In the genomic region with DNA sequence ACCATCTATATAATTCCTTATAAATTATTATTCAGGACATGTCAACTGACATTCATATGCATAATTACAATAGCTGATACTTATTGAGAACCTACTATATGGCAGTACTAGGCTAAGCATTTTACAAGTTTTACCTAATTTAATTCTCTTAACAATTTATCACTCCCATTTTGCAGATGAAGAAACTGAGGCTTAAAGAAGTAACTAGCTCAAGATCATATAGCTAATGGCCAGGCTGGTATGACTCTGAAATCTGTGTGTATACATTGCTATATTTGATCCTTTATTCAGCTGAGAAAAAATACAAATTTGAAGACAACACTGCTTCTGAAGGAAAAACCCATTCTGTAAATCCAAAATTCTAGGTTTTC, we compare ENCODE assay signal across 1 cellular context.
TF ChIP-seq lines count a peak whose summit lies in the region.

No MANE protein-coding gene starts in this region.

TF ChIP-seq in K562, 482 proteins besides CTCF, POLR2A, EP300 and RAD21:
- TF ChIP-seq, protein P1, sequence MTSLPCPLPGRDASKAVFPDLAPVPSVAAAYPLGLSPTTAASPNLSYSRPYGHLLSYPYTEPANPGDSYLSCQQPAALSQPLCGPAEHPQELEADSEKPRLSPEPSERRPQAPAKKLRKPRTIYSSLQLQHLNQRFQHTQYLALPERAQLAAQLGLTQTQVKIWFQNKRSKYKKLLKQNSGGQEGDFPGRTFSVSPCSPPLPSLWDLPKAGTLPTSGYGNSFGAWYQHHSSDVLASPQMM (CRISPR knock-in tag; IDR thresholded peaks at IDR 0.05) = no peak
- TF ChIP-seq GTF2E2 (tag; IDR thresholded peaks at IDR 0.05) (0 out of 2 replicates have a peak, but pooled peaks have one; percentile 7), RBM25 (IDR thresholded peaks at IDR 0.05; ENCODE audit: low read depth, low read length, severe bottlenecking) (peak; percentile 98), ADNP (tag; IDR thresholded peaks at IDR 0.05) (peak; percentile 19; the same call in 1 of the 2 replicates), BCOR (IDR thresholded peaks at IDR 0.05) (0 out of 2 replicates have a peak, but pooled peaks have one; percentile 11), PRPF4 (IDR thresholded peaks at IDR 0.05; ENCODE audit: insufficient read depth, low read depth, low read length, poor library complexity, severe bottlenecking) (no peak), ZFP1 (CRISPR knock-in tag; IDR thresholded peaks at IDR 0.05) (no peak)
- TF ChIP-seq, protein P2, sequence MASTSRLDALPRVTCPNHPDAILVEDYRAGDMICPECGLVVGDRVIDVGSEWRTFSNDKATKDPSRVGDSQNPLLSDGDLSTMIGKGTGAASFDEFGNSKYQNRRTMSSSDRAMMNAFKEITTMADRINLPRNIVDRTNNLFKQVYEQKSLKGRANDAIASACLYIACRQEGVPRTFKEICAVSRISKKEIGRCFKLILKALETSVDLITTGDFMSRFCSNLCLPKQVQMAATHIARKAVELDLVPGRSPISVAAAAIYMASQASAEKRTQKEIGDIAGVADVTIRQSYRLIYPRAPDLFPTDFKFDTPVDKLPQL (IDR thresholded peaks at IDR 0.05; ENCODE audit: extremely low read depth, insufficient read length) = no peak
